23 cellular contexts compared by ENCODE assay signal in genomic region chr4:25694466-25694865, GRCh38. TPM values are rescaled to one million over a fixed set of nuclear protein-coding genes. Genes with fewer than 3 reads are reported as not detected.
A peak's percentile ranks its signal among the peaks of the same experiment; 100 is the strongest.
DNase-seq lines count a peak whose midpoint lies in the region; ATAC-seq and TF ChIP-seq lines count a peak whose summit lies in the region.
"Had no signal": no experiment of that assay in that cellular context is flagged by ENCODE, and none has a peak within 500 bp of the region (broad histone marks: within the 10 kb centered on the region; RNA-seq: fewer than 3 reads in every experiment).

No MANE protein-coding gene starts in this region.

- H3K9ac ChIP-seq in mesendoderm (ENCODE audit: low read length): no peak overlapping the region

- H3K23ac ChIP-seq in mesendoderm (ENCODE audit: low read length): no peak overlapping the region

- H3K36me3 ChIP-seq in mesendoderm (ENCODE audit: control insufficient read depth, insufficient read depth, low read length) (no peaks in the 10 kb centered on the region), aorta (ENCODE audit: control insufficient read depth in 1 of 2, insufficient read depth in 2 of 2, low read length in 1 of 2) (no peaks in the 10 kb centered on the region)
- H3K36me3 ChIP-seq: colonic mucosa, suprapubic skin had no signal

- H4K8ac ChIP-seq in mesendoderm (ENCODE audit: low read depth, low read length): no peak overlapping the region

- no peak overlapping the region for H2AK5ac ChIP-seq in mesendoderm (ENCODE audit: low read length)

- no peak overlapping the region for H2BK15ac ChIP-seq in mesendoderm (replicated peaks; ENCODE audit: low read depth)

- H3K4me3 ChIP-seq in cardiac fibroblast (replicated peaks in 1 of 2; ENCODE audit: low read depth in 2 of 2, low read length in 2 of 2) (no peak overlapping the region), mesendoderm (ENCODE audit: low read length) (no peak overlapping the region), aorta (ENCODE audit: low read length in 2 of 2) (no peak overlapping the region)
- H3K4me3 ChIP-seq: colonic mucosa, suprapubic skin had no signal

- H3K27ac ChIP-seq in mesendoderm (ENCODE audit: low read depth, low read length) (no peak overlapping the region), aorta (ENCODE audit: low read depth in 1 of 2, low read length in 2 of 2) (no peak overlapping the region)
- H3K27ac ChIP-seq: colonic mucosa, epithelial cell of prostate, suprapubic skin had no signal

- no CpG with 5 or more reads among the region's 3 CpGs for WGBS in mesendoderm (ENCODE audit: extremely low coverage, insufficient coverage, low lambda C conversion rate)
- 71 to 72% methylated on average over 3 of the region's 3 CpGs for WGBS in aorta, 2 donors

- H3K9me3 ChIP-seq in aorta (ENCODE audit: control insufficient read depth, low read length): no peaks in the 10 kb centered on the region
- H3K9me3 ChIP-seq: colonic mucosa had no signal

- H3K4me1 ChIP-seq in mesendoderm (ENCODE audit: control insufficient read depth, low read depth, low read length) (peaks cover 5% of the 10 kb centered on the region), aorta (ENCODE audit: control insufficient read depth in 1 of 2, insufficient read depth in 2 of 2, low read length in 2 of 2) (no peaks in the 10 kb centered on the region)
- H3K4me1 ChIP-seq: colonic mucosa, suprapubic skin had no signal

- intact Hi-C loops in aorta (cut with DNase I): no loop called here

- H3K18ac ChIP-seq in mesendoderm (ENCODE audit: low read length): no peak overlapping the region

- DNase-seq in EH (ENCODE audit: low read depth) (peak; percentile 52), LHCN-M2 (ENCODE audit: low read depth) (peak; percentile 31), cardiac fibroblast (ENCODE audit: low read depth in 2 of 2) (peak; percentile 15 to 27), mesendoderm (peak; percentile 97), aorta (no peak), dedifferentiated amniotic fluid mesenchymal stem cell (ENCODE audit: extremely low spot score) (no peak)
- DNase-seq in activated T-cell treated with anti-CD3 and anti-CD28 coated beads, Interleukin-2, amount 50 U/mL, for 1 hour: no peak
- DNase-seq: activated CD4-positive, CD25-positive, alpha-beta regulatory T cell; activated effector memory CD4-positive, alpha-beta T cell treated with Interleukin-2 at 50 U/mL for 16 hours; amniotic stem cell; colonic mucosa; head of caudate nucleus; HFFc6; NCI-H1417; NCI-H2171; nucleus accumbens; right cardiac atrium had no signal

- H3K56ac ChIP-seq in mesendoderm (ENCODE audit: low read length): no peak overlapping the region

- H3K4ac ChIP-seq in mesendoderm (ENCODE audit: low read depth, low read length): no peak overlapping the region

- H4K5ac ChIP-seq in mesendoderm (ENCODE audit: low read length): no peak overlapping the region

- H3K79me2 ChIP-seq in mesendoderm (ENCODE audit: control insufficient read depth, insufficient read depth, low read length): no peaks in the 10 kb centered on the region

- ATAC-seq in GM21529 (IDR thresholded peaks at IDR 0.05; ENCODE audit: unreplicated experiment): no peak
- no peak for ATAC-seq in aorta (ENCODE audit: low FRiP score)

- no peak overlapping the region for H3K4me2 ChIP-seq in mesendoderm (ENCODE audit: low read length)

- H2BK5ac ChIP-seq in mesendoderm (ENCODE audit: low read length): no peak overlapping the region

- no peaks in the 10 kb centered on the region for H3K79me1 ChIP-seq in mesendoderm (ENCODE audit: low read length)

- H3K27me3 ChIP-seq in mesendoderm (ENCODE audit: insufficient read depth, low read length, poor library complexity): no peaks in the 10 kb centered on the region
- no peaks in the 10 kb centered on the region for H3K27me3 ChIP-seq in aorta (ENCODE audit: control insufficient read depth in 1 of 2, insufficient read depth in 2 of 2, low read length in 1 of 2)
- H3K27me3 ChIP-seq: colonic mucosa, suprapubic skin had no signal

- H2BK120ac ChIP-seq in mesendoderm (ENCODE audit: low read depth, low read length): no peak overlapping the region

- no peak for TF ChIP-seq CTCF in cardiac fibroblast (IDR thresholded peaks at IDR 0.05; ENCODE audit: low read depth, low read length)

RNA-seq across cellular contexts. Expression of gene SLC34A2, which starts 38.8 kb away (rescaled TPM):
- total RNA-seq in LHCN-M2 (2014; rRNA removed): not detected in 2 replicates
- polyA plus RNA-seq in LHCN-M2 (2012): 0.01 TPM
- 2.6 TPM for polyA plus RNA-seq in mesendoderm (2013, experiment 1 of 2)
- polyA plus RNA-seq in mesendoderm (2013, experiment 2 of 2): 2.3 TPM
- 1 to 10 TPM in 1 of 2 donors, not detected in 1; 1.4 TPM for total RNA-seq in aorta
- polyA plus RNA-seq in aorta: under 1 TPM; 0.10 to 0.50 TPM
- total RNA-seq: HFFc6; T-helper 1 cell treated with Interleukin-12 subunit alpha and Interleukin-12 subunit beta and Interleukin-4 antibody, amounts not matched to agents 30 ng/mL and 1 ng/mL, for 36 hours had no signal
- polyA plus RNA-seq: IgD-negative memory B cell, keratinocyte, right cardiac atrium had no signal

Comparison
In these comparisons a context has a peak if more than half of its experiments do, and no peak if none do; other contexts are left out.
1. DNase-seq: peak in EH (single experiment), LHCN-M2 (single experiment), cardiac fibroblast (2 of 2) and mesendoderm (single experiment); none in activated T-cell treated with anti-CD3 and anti-CD28 coated beads, Interleukin-2, amount 50 U/mL, for 1 hour (single experiment), aorta (0 of 2) and dedifferentiated amniotic fluid mesenchymal stem cell (single experiment).